Comparison of ENCODE assay signal across 1 cellular context in the genomic region with DNA sequence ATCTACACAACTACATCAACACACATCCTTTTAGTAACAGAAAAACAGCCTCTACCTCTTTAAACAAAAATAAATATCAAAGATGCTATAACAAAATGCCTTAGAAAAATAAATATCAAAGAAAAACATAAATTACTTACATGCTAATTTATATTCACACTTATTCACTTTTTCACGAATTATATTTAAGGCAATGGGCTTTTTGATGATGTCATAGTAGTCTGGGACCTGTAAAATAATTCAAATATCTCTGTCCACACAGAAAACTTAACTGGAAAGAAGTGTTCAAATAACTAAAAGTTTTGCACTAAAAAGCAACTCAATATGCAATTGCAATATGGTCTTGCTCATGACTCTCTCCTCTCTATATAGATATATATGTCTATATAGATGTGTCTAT.
TF ChIP-seq lines count a peak whose summit lies in the region.

No MANE protein-coding gene starts in this region.

TF ChIP-seq in HepG2, 621 proteins besides CTCF, POLR2A, EP300 and RAD21 (continued from another document):
- TF ChIP-seq, protein P1, sequence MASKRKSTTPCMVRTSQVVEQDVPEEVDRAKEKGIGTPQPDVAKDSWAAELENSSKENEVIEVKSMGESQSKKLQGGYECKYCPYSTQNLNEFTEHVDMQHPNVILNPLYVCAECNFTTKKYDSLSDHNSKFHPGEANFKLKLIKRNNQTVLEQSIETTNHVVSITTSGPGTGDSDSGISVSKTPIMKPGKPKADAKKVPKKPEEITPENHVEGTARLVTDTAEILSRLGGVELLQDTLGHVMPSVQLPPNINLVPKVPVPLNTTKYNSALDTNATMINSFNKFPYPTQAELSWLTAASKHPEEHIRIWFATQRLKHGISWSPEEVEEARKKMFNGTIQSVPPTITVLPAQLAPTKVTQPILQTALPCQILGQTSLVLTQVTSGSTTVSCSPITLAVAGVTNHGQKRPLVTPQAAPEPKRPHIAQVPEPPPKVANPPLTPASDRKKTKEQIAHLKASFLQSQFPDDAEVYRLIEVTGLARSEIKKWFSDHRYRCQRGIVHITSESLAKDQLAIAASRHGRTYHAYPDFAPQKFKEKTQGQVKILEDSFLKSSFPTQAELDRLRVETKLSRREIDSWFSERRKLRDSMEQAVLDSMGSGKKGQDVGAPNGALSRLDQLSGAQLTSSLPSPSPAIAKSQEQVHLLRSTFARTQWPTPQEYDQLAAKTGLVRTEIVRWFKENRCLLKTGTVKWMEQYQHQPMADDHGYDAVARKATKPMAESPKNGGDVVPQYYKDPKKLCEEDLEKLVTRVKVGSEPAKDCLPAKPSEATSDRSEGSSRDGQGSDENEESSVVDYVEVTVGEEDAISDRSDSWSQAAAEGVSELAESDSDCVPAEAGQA (IDR thresholded peaks at IDR 0.05; ENCODE audit: low read depth) = no peak
- TF ChIP-seq, protein P1 (CRISPR knock-in tag; IDR thresholded peaks at IDR 0.05; ENCODE audit: borderline replicate concordance) = no peak
- TF ChIP-seq CREB1 (IDR thresholded peaks at IDR 0.05) (peak; percentile 70), CREB1 (CRISPR knock-in tag; IDR thresholded peaks at IDR 0.05) (no peak), ZNF224 (CRISPR knock-in tag; IDR thresholded peaks at IDR 0.05) (no peak)
